ENCODE assay signal across 20 cellular contexts in genomic region chrX:78573630-78574029, GRCh38.
DNase-seq lines count a peak whose midpoint lies in the region; ATAC-seq and TF ChIP-seq lines count a peak whose summit lies in the region.
"Had no signal": no experiment of that assay in that cellular context is flagged by ENCODE, and none has a peak within 500 bp of the region (broad histone marks: within the 10 kb centered on the region; RNA-seq: fewer than 3 reads in every experiment).

No MANE protein-coding gene starts in this region.

- CTCF ChIA-PET in CD4-positive, alpha-beta memory T cell (lab: Charles Lee; ENCODE audit: partially characterized antibody) = no interaction called here

- TF ChIP-seq CTCF in left ventricle myocardium inferior (IDR thresholded peaks at IDR 0.05; ENCODE audit: borderline replicate concordance) (no peak), nephron (IDR thresholded peaks at IDR 0.05; ENCODE audit: unreplicated experiment in 3 of 3) (no peak)

- no peaks in the 10 kb centered on the region for H3K9me3 Mint-ChIP-seq in nephron
- H3K9me3 Mint-ChIP-seq in CD4-positive, alpha-beta memory T cell = peaks cover 0 to 2% (median 0%) of the 10 kb centered on the region in 8 donors
- H3K9me3 Mint-ChIP-seq: GM23338 had no signal

- POLR2A ChIA-PET in CD4-positive, alpha-beta memory T cell (lab: Charles Lee; ENCODE audit: partially characterized antibody) = no interaction called here

- H3K4me1 ChIP-seq in left ventricle myocardium inferior = no peaks in the 10 kb centered on the region
- no peaks in the 10 kb centered on the region for H3K4me1 ChIP-seq in CD4-positive, alpha-beta memory T cell (ENCODE audit: insufficient read depth, low read length)
- H3K4me1 ChIP-seq: BE2C, Caco-2, HAP-1 had no signal

- peaks cover 13% of the 10 kb centered on the region for H3K4me1 Mint-ChIP-seq in nephron
- peaks cover 0 to 6% (median under 1%) of the 10 kb centered on the region in 4 donors for H3K4me1 Mint-ChIP-seq in CD4-positive, alpha-beta memory T cell
- H3K4me1 Mint-ChIP-seq: GM23338 had no signal

- H3K27ac Mint-ChIP-seq in nephron = peak overlapping the region; percentile 51 to 74 (median 58)
- H3K27ac Mint-ChIP-seq in CD4-positive, alpha-beta memory T cell = no peak overlapping the region
- H3K27ac Mint-ChIP-seq: GM23338 had no signal

- ATAC-seq in left ventricle myocardium superior = peak; percentile 55
- ATAC-seq: GM23338, Right ventricle myocardium inferior had no signal

- no peak overlapping the region for H3K4me3 Mint-ChIP-seq in nephron
- H3K4me3 Mint-ChIP-seq in CD4-positive, alpha-beta memory T cell = no peak overlapping the region
- H3K4me3 Mint-ChIP-seq: GM23338 had no signal

- no peaks in the 10 kb centered on the region for H3K27me3 ChIP-seq in left ventricle myocardium inferior (ENCODE audit: low read depth)
- no peaks in the 10 kb centered on the region for H3K27me3 ChIP-seq in CD4-positive, alpha-beta memory T cell (ENCODE audit: insufficient read depth, low read length)
- H3K27me3 ChIP-seq: BE2C had no signal

- H3K4me3 ChIP-seq in left ventricle myocardium inferior = no peak overlapping the region
- no peak overlapping the region for H3K4me3 ChIP-seq in CD4-positive, alpha-beta memory T cell (ENCODE audit: low read length in 2 of 2)
- H3K4me3 ChIP-seq: GM23338, HAP-1, SK-N-MC had no signal

- H3K9me3 ChIP-seq in left ventricle myocardium inferior (replicated peaks) = no peaks in the 10 kb centered on the region
- no peaks in the 10 kb centered on the region for H3K9me3 ChIP-seq in CD4-positive, alpha-beta memory T cell (ENCODE audit: control insufficient read depth in 1 of 2, low read length in 2 of 2)
- H3K9me3 ChIP-seq: BE2C, Caco-2, HAP-1 had no signal

- H3K27ac ChIP-seq in left ventricle myocardium inferior (replicated peaks) = no peak overlapping the region
- H3K27ac ChIP-seq in CD4-positive, alpha-beta memory T cell (ENCODE audit: low read depth, low read length) = no peak overlapping the region
- H3K27ac ChIP-seq: SK-N-MC had no signal

- DNase-seq in left ventricle myocardium superior (no peak), left ventricle myocardium inferior (no peak), NCI-H82 treated with DMSO at 0.1 percent for 48 hours (lab: John Stamatoyannopoulos, UW; ENCODE audit: unreplicated experiment) (peak; percentile 83), D341Med (ENCODE audit: low spot score) (no peak), NCI-H1105 treated with DMSO at 0.1 percent for 48 hours (lab: John Stamatoyannopoulos, UW) (no peak)
- no peak for DNase-seq in CD4-positive, alpha-beta memory T cell
- DNase-seq: BE2C, Caco-2, DMS153, NCI-H1092, NCI-H146, NCI-H2029, NCI-H2227 treated with DMSO at 0.1 percent for 48 hours, NCI-H510A, NCI-H774 had no signal

- intact Hi-C loops in left ventricle myocardium superior (cut with micrococcal nuclease) (no loop called here), left ventricle myocardium inferior (cut with micrococcal nuclease) (no loop called here)
- intact Hi-C loops in CD4-positive, alpha-beta memory T cell (cut with micrococcal nuclease) = no loop called here

- no peaks in the 10 kb centered on the region for H3K36me3 Mint-ChIP-seq in nephron (ENCODE audit: low read depth)
- no peaks in the 10 kb centered on the region for H3K36me3 Mint-ChIP-seq in CD4-positive, alpha-beta memory T cell

- no peaks in the 10 kb centered on the region for H3K27me3 Mint-ChIP-seq in nephron (ENCODE audit: low read depth)
- no peaks in the 10 kb centered on the region for H3K27me3 Mint-ChIP-seq in CD4-positive, alpha-beta memory T cell

- H3K36me3 ChIP-seq in left ventricle myocardium inferior = no peaks in the 10 kb centered on the region
- no peaks in the 10 kb centered on the region for H3K36me3 ChIP-seq in CD4-positive, alpha-beta memory T cell (ENCODE audit: insufficient read depth, low read length)
- H3K36me3 ChIP-seq: BE2C, HAP-1 had no signal

Comparison
In these comparisons a context has a peak if more than half of its experiments do, and no peak if none do; other contexts are left out.
1. H3K27ac Mint-ChIP-seq: peak in nephron (3 of 3); none in CD4-positive, alpha-beta memory T cell (0 of 7).